18 cellular contexts compared by ENCODE assay signal in the genomic region with DNA sequence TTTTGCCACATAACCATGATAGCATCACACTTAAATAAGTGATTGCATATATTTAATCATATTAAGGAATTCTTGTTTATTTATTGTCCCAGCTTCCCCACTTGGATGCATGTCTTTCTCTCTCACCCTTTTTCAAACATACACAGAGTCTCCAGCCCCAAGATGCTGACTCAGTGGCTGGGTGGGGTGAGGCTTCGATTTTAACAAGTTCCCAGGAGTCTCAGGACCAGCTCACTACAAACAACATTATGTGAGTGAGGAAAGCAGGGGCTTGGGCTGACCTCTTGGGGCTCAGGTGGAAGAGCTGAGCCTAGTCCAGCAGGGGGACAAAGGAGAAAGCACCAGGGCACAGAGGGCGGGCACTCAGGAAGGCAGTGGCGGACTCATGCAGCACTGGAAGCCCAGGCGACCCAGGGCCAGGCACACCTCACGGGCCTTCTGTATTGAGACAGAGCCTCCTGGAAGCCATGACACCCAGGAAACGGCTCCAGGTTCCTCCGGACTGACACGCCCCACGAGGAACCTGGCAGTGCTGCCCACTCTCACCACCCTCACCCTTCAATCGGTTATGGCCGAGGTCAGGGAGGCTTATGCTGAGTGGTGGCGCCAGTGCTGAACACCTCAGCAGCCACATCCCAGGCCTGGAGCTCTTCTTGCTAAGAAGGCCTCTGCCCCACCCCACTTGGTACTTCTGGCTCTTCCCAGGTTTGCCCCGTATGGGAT.
DNase-seq lines count a peak whose midpoint lies in the region; ATAC-seq and TF ChIP-seq lines count a peak whose summit lies in the region.
"Had no signal": no experiment of that assay in that cellular context is flagged by ENCODE, and none has a peak within 500 bp of the region (broad histone marks: within the 10 kb centered on the region; RNA-seq: fewer than 3 reads in every experiment).

No MANE protein-coding gene starts in this region.

- ATAC-seq in IMR-90 (ENCODE audit: low read depth), result peak; percentile 57
- ATAC-seq: left ventricle myocardium superior had no signal

- peak overlapping the region; percentile 33; the same call in 1 of the 2 replicates for H2BK120ac ChIP-seq in IMR-90 (ENCODE audit: low read depth, low read length)

- peaks cover 79% of the 10 kb centered on the region for H3K4me1 Mint-ChIP-seq in osteocyte (ENCODE audit: unreplicated experiment)
- H3K4me1 Mint-ChIP-seq: activated naive CD8-positive, alpha-beta T cell treated with anti-CD3 and anti-CD28 coated beads, Interleukin-2, amount 10 ng/mL, durations not matched to agents 7 days and 5 days; B cell had no signal

- H2AK5ac ChIP-seq in IMR-90 (ENCODE audit: low read depth, low read length), result peak overlapping the region; percentile 73

- H3K4me1 ChIP-seq in IMR-90 (ENCODE audit: control insufficient read depth, insufficient read depth, low read length), result peaks cover 20% of the 10 kb centered on the region
- peaks cover 48 to 96% (median 91%) of the 10 kb centered on the region in 4 donors for H3K4me1 ChIP-seq in esophagus muscularis mucosa
- H3K4me1 ChIP-seq in spleen, result peaks cover 0 to 6% (median 0%) of the 10 kb centered on the region in 6 donors

- H4K5ac ChIP-seq in IMR-90 (ENCODE audit: low read depth, low read length), result no peak overlapping the region

- H3K27me3 ChIP-seq in IMR-90 (ENCODE audit: control insufficient read depth, insufficient read depth, low read length) (no peaks in the 10 kb centered on the region), esophagus muscularis mucosa (no peaks in the 10 kb centered on the region), spleen (replicated peaks in 1 of 7) (no peaks in the 10 kb centered on the region)
- H3K27me3 ChIP-seq: upper lobe of left lung had no signal

- DNase-seq in AG20443 (ENCODE audit: low spot score), result peak; percentile 43
- peak; percentile 74 for DNase-seq in IMR-90
- no peak for DNase-seq in esophagus muscularis mucosa (ENCODE audit: extremely low spot score)
- DNase-seq in osteocyte (ENCODE audit: extremely low spot score, unreplicated experiment), result no peak
- no peak for DNase-seq in RWPE1 (ENCODE audit: low spot score)
- DNase-seq in spleen, result no peak
- DNase-seq in NCI-H748 (lab: John Stamatoyannopoulos, UW; ENCODE audit: unreplicated experiment), result no peak
- no peak for DNase-seq in central memory CD4-positive, alpha-beta T cell
- DNase-seq: activated naive CD8-positive, alpha-beta T cell treated with anti-CD3 and anti-CD28 coated beads, Interleukin-2, amount 10 ng/mL, durations not matched to agents 7 days and 5 days; activated T-cell treated with anti-CD3 and anti-CD28 coated beads for 4 hours; cerebellar nuclear complex; DMS53; left ventricle myocardium superior; naive B cell; NCI-H774; upper lobe of left lung had no signal

- H3K4me3 Mint-ChIP-seq in osteocyte (ENCODE audit: unreplicated experiment), result no peak overlapping the region
- H3K4me3 Mint-ChIP-seq: activated naive CD8-positive, alpha-beta T cell treated with anti-CD3 and anti-CD28 coated beads, Interleukin-2, amount 10 ng/mL, durations not matched to agents 7 days and 5 days; B cell had no signal

- 0 out of 2 replicates have a peak overlapping the region, but pooled peaks have one; percentile 39 for H3K14ac ChIP-seq in IMR-90 (replicated peaks; ENCODE audit: low read depth, low read length)

- H2AFZ ChIP-seq in IMR-90 (replicated peaks; ENCODE audit: low read length, poor library complexity), result peak overlapping the region; percentile 62

- no peak overlapping the region for H3K4me2 ChIP-seq in IMR-90 (ENCODE audit: low read depth, low read length)

- no peak overlapping the region for H3K56ac ChIP-seq in IMR-90 (ENCODE audit: extremely low read depth, insufficient read depth, low read length)

- peak overlapping the region; percentile 62 for H2AK9ac ChIP-seq in IMR-90 (replicated peaks; ENCODE audit: low read depth, low read length, poor library complexity)

- peak overlapping the region; percentile 65; the same call in 2 of the 3 replicates for H2BK15ac ChIP-seq in IMR-90 (ENCODE audit: low read depth, low read length)

- no peak for TF ChIP-seq RAD21 in IMR-90 (IDR thresholded peaks at IDR 0.05; ENCODE audit: low read length)

- H3K9me3 Mint-ChIP-seq in osteocyte (ENCODE audit: unreplicated experiment), result no peaks in the 10 kb centered on the region
- H3K9me3 Mint-ChIP-seq: activated naive CD8-positive, alpha-beta T cell treated with anti-CD3 and anti-CD28 coated beads, Interleukin-2, amount 10 ng/mL, durations not matched to agents 7 days and 5 days; naive B cell had no signal

- BruUV-seq in IMR-90 (replicated peaks; lab: Mats Ljungman, UMichigan), result no TSS peak

- H2BK20ac ChIP-seq in IMR-90 (ENCODE audit: low read depth, low read length), result peak overlapping the region; percentile 27; the same call in 1 of the 2 replicates

- TF ChIP-seq POLR2A in IMR-90 (IDR thresholded peaks at IDR 0.05; ENCODE audit: low read depth, low read length) (no peak), esophagus muscularis mucosa (IDR thresholded peaks at IDR 0.05; ENCODE audit: low read depth) (no peak), spleen (IDR thresholded peaks at IDR 0.05) (no peak)

- H4K8ac ChIP-seq in IMR-90 (ENCODE audit: low read depth in 2 of 2, low read length in 2 of 2), result no peak overlapping the region

- no peak overlapping the region for H3K18ac ChIP-seq in IMR-90 (ENCODE audit: low read depth, low read length)

- H3K27ac Mint-ChIP-seq in osteocyte (ENCODE audit: unreplicated experiment), result peak overlapping the region; percentile 70
- H3K27ac Mint-ChIP-seq: activated naive CD8-positive, alpha-beta T cell treated with anti-CD3 and anti-CD28 coated beads, Interleukin-2, amount 10 ng/mL, durations not matched to agents 7 days and 5 days; B cell had no signal

- H3K36me3 ChIP-seq in IMR-90 (ENCODE audit: control insufficient read depth, insufficient read depth, low read length) (peaks cover 54% of the 10 kb centered on the region), esophagus muscularis mucosa (peaks cover 4 to 71% (median 45%) of the 10 kb centered on the region in 4 donors), spleen (peaks cover 0 to 75% (median 20%) of the 10 kb centered on the region in 6 donors)
- H3K36me3 ChIP-seq: HAP-1 had no signal

- H3K79me1 ChIP-seq in IMR-90 (ENCODE audit: low read depth in 1 of 2, low read length in 2 of 2), result peaks cover 6 to 42% of the 10 kb centered on the region in 2 experiments; a peak in 3 of 4 replicates

- H3K4ac ChIP-seq in IMR-90 (ENCODE audit: low read depth, low read length), result peak overlapping the region; percentile 71

- H3K27ac ChIP-seq in IMR-90 (ENCODE audit: insufficient read depth, low read length), result no peak overlapping the region
- H3K27ac ChIP-seq in esophagus muscularis mucosa (replicated peaks in 1 of 4), result peak overlapping the region; percentile 73 to 86 (median 82)
- H3K27ac ChIP-seq in RWPE1, result no peak overlapping the region
- H3K27ac ChIP-seq in spleen, result no peak overlapping the region

- WGBS in IMR-90 (ENCODE audit: extremely low coverage in 2 of 2, insufficient read length in 1 of 2), 2 experiments, result 90% methylated on average over 7 of the region's 13 CpGs; no CpG with 5 or more reads in 1 of the 2 experiments
- WGBS in esophagus muscularis mucosa, result 69% methylated on average over 11 of the region's 13 CpGs
- WGBS in spleen, 5 donors, result 88 to 94% (median 89%) methylated on average over 12 to 13 of the region's 13 CpGs

- H4K91ac ChIP-seq in IMR-90 (ENCODE audit: insufficient read depth, low read depth, low read length), result peak overlapping the region; percentile 24; the same call in 1 of the 2 replicates

- no peak overlapping the region for H2BK5ac ChIP-seq in IMR-90 (ENCODE audit: low read depth, low read length, poor library complexity, severe bottlenecking)

- TF ChIP-seq CTCF in IMR-90 (conservative IDR thresholded peaks at IDR 0.05; ENCODE audit: low read depth, low read length) (no peak), esophagus muscularis mucosa (IDR thresholded peaks at IDR 0.05) (no peak), osteocyte (IDR thresholded peaks at IDR 0.05) (no peak), RWPE1 (conservative IDR thresholded peaks at IDR 0.05; ENCODE audit: low read depth) (no peak), spleen (IDR thresholded peaks at IDR 0.05 in 8 of 11, conservative IDR thresholded peaks at IDR 0.05 in 3 of 11) (no peak)

- dilution Hi-C loops in IMR-90 (cut with HindIII; ENCODE audit: low sequenced_read_pairs, unreplicated experiment), result no loop called here

- no peak overlapping the region for H3K9ac ChIP-seq in IMR-90 (ENCODE audit: low read depth, low read length)

- CTCF ChIA-PET in IMR-90 (lab: Yijun Ruan, JAX) (interaction anchor here (0.5 to 0.9 kb wide), 2 partner anchors 9 to 19 kb away, joined by 4 to 5 read pairs; no protein-coding TSS in a partner anchor), RWPE1 (lab: Yijun Ruan, JAX) (interaction anchor here (1.3 kb wide), 1 partner anchor 419 kb away, joined by 4 read pairs; no protein-coding TSS in a partner anchor)

- H3K27me3 Mint-ChIP-seq in osteocyte (ENCODE audit: unreplicated experiment), result no peaks in the 10 kb centered on the region
- H3K27me3 Mint-ChIP-seq: activated naive CD8-positive, alpha-beta T cell treated with anti-CD3 and anti-CD28 coated beads, Interleukin-2, amount 10 ng/mL, durations not matched to agents 7 days and 5 days; B cell had no signal

- TF ChIP-seq EP300 in esophagus muscularis mucosa (IDR thresholded peaks at IDR 0.05), result no peak

- H3K23ac ChIP-seq in IMR-90 (ENCODE audit: low read depth, low read length), result no peak overlapping the region

- peaks cover 13% of the 10 kb centered on the region for H3K9me1 ChIP-seq in IMR-90 (ENCODE audit: insufficient read depth, low read length)

- H3K4me3 ChIP-seq in IMR-90 (ENCODE audit: insufficient read depth, low read depth, low read length) (no peak overlapping the region), esophagus muscularis mucosa (no peak overlapping the region), spleen (no peak overlapping the region)
- H3K4me3 ChIP-seq: HAP-1, upper lobe of left lung had no signal

- peaks cover 31% of the 10 kb centered on the region for H3K36me3 Mint-ChIP-seq in osteocyte (ENCODE audit: unreplicated experiment)
- H3K36me3 Mint-ChIP-seq: activated naive CD8-positive, alpha-beta T cell treated with anti-CD3 and anti-CD28 coated beads, Interleukin-2, amount 10 ng/mL, durations not matched to agents 7 days and 5 days; naive B cell had no signal

- intact Hi-C loops in IMR-90 (cut with micrococcal nuclease) (loop anchor here (10.0 kb wide), 1 partner anchor 331 kb away; no protein-coding TSS in a partner anchor), esophagus muscularis mucosa (cut with DNase I) (loop anchor here (10.0 kb wide), 2 partner anchors 129 to 321 kb away; no protein-coding TSS in a partner anchor), spleen (cut with DNase I; ENCODE audit: low total_unique reads) (no loop called here)

- H3K9me3 ChIP-seq in IMR-90 (ENCODE audit: control insufficient read depth, insufficient read depth, low read length) (no peaks in the 10 kb centered on the region), esophagus muscularis mucosa (no peaks in the 10 kb centered on the region), spleen (no peaks in the 10 kb centered on the region)
- H3K9me3 ChIP-seq: HAP-1, upper lobe of left lung had no signal

- POLR2A ChIA-PET in IMR-90 (lab: Charles Lee; ENCODE audit: unreplicated experiment), result no interaction called here
- POLR2A ChIA-PET in RWPE1 (lab: Yijun Ruan, JAX; ENCODE audit: low non-redundant PET), result no interaction called here

- H4K20me1 ChIP-seq in IMR-90 (ENCODE audit: insufficient read depth, low read length), result no peaks in the 10 kb centered on the region; the same call in 1 of the 2 replicates

- in situ Hi-C loops in IMR-90 (cut with MboI; ENCODE audit: low sequenced_read_pairs), result loop anchor here (10.0 kb wide), 1 partner anchor 129 kb away; no protein-coding TSS in a partner anchor

Comparison
In these comparisons a context has a peak if more than half of its experiments do, and no peak if none do; other contexts are left out.
1. DNase-seq: peak in AG20443 (single experiment) and IMR-90 (single experiment); none in esophagus muscularis mucosa (single experiment), osteocyte (single experiment), RWPE1 (single experiment), spleen (single experiment), NCI-H748 (single experiment) and central memory CD4-positive, alpha-beta T cell (single experiment).
2. H3K27ac ChIP-seq: peak in esophagus muscularis mucosa (4 of 4); none in IMR-90 (single experiment), RWPE1 (single experiment) and spleen (0 of 8).